1 cellular context compared by ENCODE assay signal in the genomic region with DNA sequence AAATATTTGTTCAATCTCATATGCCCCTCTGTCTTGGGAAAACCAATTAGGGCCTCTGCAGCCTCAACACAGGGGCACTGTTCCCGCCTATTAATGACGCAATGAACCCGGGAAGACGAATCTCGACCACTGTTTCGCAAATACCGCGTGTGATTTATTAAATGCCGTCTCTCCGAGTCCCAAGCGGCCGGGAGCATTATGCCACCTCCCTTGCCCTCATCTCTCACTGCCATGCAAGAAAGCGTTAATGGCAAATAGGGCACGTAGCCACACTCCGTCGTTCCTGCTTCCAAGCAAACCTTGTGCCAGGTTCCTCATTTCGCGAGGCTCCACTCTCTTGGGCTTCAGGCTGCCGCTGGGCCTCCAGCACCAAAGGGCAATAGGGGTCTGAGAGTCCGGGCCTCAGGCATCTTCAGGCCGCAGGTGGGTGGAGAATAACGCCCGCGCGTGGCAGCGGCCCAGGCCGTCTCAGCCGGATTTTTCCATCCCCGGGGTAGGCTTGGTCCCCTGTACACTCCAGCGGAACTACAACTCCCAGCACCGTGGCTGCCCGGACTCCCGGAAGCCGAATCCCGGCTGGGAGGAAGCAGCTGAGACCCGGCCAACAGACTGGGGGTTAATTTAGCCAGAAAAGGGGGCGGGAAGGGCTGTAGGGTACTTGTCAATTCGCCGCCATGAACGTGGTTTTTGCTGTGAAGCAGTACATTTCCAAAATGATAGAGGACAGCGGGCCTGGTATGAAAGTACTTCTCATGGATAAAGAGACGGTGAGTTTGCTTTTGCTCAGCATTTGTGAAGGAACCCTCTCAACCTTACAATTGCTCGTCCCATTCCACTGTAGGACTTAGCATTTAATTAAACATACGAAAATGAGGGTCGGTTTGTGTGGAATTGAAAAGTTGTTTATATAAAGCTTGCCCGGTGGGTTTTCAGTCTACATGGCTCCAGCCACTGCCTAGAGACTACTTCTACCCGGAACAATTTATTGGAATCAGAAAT.
TF ChIP-seq lines count a peak whose summit lies in the region.

A gene with protein sequence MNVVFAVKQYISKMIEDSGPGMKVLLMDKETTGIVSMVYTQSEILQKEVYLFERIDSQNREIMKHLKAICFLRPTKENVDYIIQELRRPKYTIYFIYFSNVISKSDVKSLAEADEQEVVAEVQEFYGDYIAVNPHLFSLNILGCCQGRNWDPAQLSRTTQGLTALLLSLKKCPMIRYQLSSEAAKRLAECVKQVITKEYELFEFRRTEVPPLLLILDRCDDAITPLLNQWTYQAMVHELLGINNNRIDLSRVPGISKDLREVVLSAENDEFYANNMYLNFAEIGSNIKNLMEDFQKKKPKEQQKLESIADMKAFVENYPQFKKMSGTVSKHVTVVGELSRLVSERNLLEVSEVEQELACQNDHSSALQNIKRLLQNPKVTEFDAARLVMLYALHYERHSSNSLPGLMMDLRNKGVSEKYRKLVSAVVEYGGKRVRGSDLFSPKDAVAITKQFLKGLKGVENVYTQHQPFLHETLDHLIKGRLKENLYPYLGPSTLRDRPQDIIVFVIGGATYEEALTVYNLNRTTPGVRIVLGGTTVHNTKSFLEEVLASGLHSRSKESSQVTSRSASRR (plus strand): TSS at position 593 of the 999 bp plus-strand sequence. CDS start 82 bp downstream, at position 675.

TF ChIP-seq in K562, 482 proteins besides CTCF, POLR2A, EP300 and RAD21 (continued from another document and continues in another):
- TF ChIP-seq, protein P1, sequence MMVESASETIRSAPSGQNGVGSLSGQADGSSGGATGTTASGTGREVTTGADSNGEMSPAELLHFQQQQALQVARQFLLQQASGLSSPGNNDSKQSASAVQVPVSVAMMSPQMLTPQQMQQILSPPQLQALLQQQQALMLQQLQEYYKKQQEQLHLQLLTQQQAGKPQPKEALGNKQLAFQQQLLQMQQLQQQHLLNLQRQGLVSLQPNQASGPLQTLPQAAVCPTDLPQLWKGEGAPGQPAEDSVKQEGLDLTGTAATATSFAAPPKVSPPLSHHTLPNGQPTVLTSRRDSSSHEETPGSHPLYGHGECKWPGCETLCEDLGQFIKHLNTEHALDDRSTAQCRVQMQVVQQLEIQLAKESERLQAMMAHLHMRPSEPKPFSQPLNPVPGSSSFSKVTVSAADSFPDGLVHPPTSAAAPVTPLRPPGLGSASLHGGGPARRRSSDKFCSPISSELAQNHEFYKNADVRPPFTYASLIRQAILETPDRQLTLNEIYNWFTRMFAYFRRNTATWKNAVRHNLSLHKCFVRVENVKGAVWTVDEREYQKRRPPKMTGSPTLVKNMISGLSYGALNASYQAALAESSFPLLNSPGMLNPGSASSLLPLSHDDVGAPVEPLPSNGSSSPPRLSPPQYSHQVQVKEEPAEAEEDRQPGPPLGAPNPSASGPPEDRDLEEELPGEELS (CRISPR knock-in tag; IDR thresholded peaks at IDR 0.05; ENCODE audit: borderline replicate concordance) = peak; percentile 77; the same call in 1 of the 2 replicates
- TF ChIP-seq RAD51 (IDR thresholded peaks at IDR 0.05; ENCODE audit: borderline replicate concordance, low read depth) (no peak), CEBPB (tag; IDR thresholded peaks at IDR 0.05) (peak; percentile 98), DACH1 (IDR thresholded peaks at IDR 0.05; ENCODE audit: partially characterized antibody) (peak; percentile 88), ELF2 (CRISPR knock-in tag; IDR thresholded peaks at IDR 0.05) (peak; percentile 85), SIN3B (IDR thresholded peaks at IDR 0.05; ENCODE audit: low read depth) (peak; percentile 70), ATF7 (IDR thresholded peaks at IDR 0.05) (peak; percentile 96), FOXP1 (CRISPR knock-in tag; IDR thresholded peaks at IDR 0.05) (peak; percentile 79), DIDO1 (tag; IDR thresholded peaks at IDR 0.05; ENCODE audit: low read depth) (peak; percentile 90), ZFPM2 (CRISPR knock-in tag; IDR thresholded peaks at IDR 0.05) (no peak), GABPA (tag; conservative IDR thresholded peaks at IDR 0.05; ENCODE audit: low read depth) (peak; percentile 99), ZNF57 (CRISPR knock-in tag; IDR thresholded peaks at IDR 0.05) (no peak), FOXA1 (IDR thresholded peaks at IDR 0.05; ENCODE audit: borderline replicate concordance) (no peak), FOXK2 (conservative IDR thresholded peaks at IDR 0.05 in 1 of 2, IDR thresholded peaks at IDR 0.05 in 1 of 2; ENCODE audit: low read depth in 2 of 2) (peak in 1 of 2 experiments; percentile 97; a peak in 2 of 4 replicates), CSDE1 (IDR thresholded peaks at IDR 0.05) (peak in 1 of 2 experiments; percentile 56; a peak in 1 of 4 replicates), ATF1 (CRISPR knock-in tag; IDR thresholded peaks at IDR 0.05) (no peak), ATF1 (tag; IDR thresholded peaks at IDR 0.05) (peak; percentile 94), MYC (IDR thresholded peaks at IDR 0.05; ENCODE audit: low read depth, low read length) (peak; percentile 80; the same call in 1 of the 2 replicates), MYC (CRISPR knock-in tag; IDR thresholded peaks at IDR 0.05; ENCODE audit: borderline replicate concordance, low read depth) (peak; percentile 89), MEIS2 (IDR thresholded peaks at IDR 0.05; ENCODE audit: partially characterized antibody) (peak; percentile 48), RFX7 (CRISPR knock-in tag; IDR thresholded peaks at IDR 0.05) (no peak), NR2C2 (CRISPR knock-in tag; IDR thresholded peaks at IDR 0.05) (peak; percentile 79; the same call in 1 of the 2 replicates), NR2C2 (tag; IDR thresholded peaks at IDR 0.05) (peak; percentile 84; the same call in 1 of the 2 replicates), POLR2H (tag; IDR thresholded peaks at IDR 0.05; ENCODE audit: low read depth) (no peak), RUNX1 (IDR thresholded peaks at IDR 0.05; ENCODE audit: low read depth) (peak; percentile 37; the same call in 1 of the 2 replicates), SNIP1 (IDR thresholded peaks at IDR 0.05; ENCODE audit: low read depth) (no peak), ZC3H8 (IDR thresholded peaks at IDR 0.05) (no peak), BRCA1 (IDR thresholded peaks at IDR 0.05) (no peak), BRCA1 (CRISPR knock-in tag; IDR thresholded peaks at IDR 0.05) (no peak), SOX6 (IDR thresholded peaks at IDR 0.05) (peak; percentile 56; the same call in 1 of the 2 replicates), ELF1 (tag; IDR thresholded peaks at IDR 0.05) (peak; percentile 91), FOXM1 (IDR thresholded peaks at IDR 0.05; ENCODE audit: low read depth) (peak; percentile 30; the same call in 1 of the 2 replicates), FOXM1 (CRISPR knock-in tag; IDR thresholded peaks at IDR 0.05; ENCODE audit: low read depth) (peak; percentile 59; the same call in 1 of the 2 replicates)
- TF ChIP-seq, protein P2, sequence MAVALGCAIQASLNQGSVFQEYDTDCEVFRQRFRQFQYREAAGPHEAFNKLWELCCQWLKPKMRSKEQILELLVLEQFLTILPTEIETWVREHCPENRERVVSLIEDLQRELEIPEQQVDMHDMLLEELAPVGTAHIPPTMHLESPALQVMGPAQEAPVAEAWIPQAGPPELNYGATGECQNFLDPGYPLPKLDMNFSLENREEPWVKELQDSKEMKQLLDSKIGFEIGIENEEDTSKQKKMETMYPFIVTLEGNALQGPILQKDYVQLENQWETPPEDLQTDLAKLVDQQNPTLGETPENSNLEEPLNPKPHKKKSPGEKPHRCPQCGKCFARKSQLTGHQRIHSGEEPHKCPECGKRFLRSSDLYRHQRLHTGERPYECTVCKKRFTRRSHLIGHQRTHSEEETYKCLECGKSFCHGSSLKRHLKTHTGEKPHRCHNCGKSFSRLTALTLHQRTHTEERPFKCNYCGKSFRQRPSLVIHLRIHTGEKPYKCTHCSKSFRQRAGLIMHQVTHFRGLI (CRISPR knock-in tag; IDR thresholded peaks at IDR 0.05) = no peak
- TF ChIP-seq, protein P3, sequence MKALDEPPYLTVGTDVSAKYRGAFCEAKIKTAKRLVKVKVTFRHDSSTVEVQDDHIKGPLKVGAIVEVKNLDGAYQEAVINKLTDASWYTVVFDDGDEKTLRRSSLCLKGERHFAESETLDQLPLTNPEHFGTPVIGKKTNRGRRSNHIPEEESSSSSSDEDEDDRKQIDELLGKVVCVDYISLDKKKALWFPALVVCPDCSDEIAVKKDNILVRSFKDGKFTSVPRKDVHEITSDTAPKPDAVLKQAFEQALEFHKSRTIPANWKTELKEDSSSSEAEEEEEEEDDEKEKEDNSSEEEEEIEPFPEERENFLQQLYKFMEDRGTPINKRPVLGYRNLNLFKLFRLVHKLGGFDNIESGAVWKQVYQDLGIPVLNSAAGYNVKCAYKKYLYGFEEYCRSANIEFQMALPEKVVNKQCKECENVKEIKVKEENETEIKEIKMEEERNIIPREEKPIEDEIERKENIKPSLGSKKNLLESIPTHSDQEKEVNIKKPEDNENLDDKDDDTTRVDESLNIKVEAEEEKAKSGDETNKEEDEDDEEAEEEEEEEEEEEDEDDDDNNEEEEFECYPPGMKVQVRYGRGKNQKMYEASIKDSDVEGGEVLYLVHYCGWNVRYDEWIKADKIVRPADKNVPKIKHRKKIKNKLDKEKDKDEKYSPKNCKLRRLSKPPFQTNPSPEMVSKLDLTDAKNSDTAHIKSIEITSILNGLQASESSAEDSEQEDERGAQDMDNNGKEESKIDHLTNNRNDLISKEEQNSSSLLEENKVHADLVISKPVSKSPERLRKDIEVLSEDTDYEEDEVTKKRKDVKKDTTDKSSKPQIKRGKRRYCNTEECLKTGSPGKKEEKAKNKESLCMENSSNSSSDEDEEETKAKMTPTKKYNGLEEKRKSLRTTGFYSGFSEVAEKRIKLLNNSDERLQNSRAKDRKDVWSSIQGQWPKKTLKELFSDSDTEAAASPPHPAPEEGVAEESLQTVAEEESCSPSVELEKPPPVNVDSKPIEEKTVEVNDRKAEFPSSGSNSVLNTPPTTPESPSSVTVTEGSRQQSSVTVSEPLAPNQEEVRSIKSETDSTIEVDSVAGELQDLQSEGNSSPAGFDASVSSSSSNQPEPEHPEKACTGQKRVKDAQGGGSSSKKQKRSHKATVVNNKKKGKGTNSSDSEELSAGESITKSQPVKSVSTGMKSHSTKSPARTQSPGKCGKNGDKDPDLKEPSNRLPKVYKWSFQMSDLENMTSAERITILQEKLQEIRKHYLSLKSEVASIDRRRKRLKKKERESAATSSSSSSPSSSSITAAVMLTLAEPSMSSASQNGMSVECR (CRISPR knock-in tag; IDR thresholded peaks at IDR 0.05) = 0 out of 2 replicates have a peak, but pooled peaks have one; percentile 78
- TF ChIP-seq, protein P4, sequence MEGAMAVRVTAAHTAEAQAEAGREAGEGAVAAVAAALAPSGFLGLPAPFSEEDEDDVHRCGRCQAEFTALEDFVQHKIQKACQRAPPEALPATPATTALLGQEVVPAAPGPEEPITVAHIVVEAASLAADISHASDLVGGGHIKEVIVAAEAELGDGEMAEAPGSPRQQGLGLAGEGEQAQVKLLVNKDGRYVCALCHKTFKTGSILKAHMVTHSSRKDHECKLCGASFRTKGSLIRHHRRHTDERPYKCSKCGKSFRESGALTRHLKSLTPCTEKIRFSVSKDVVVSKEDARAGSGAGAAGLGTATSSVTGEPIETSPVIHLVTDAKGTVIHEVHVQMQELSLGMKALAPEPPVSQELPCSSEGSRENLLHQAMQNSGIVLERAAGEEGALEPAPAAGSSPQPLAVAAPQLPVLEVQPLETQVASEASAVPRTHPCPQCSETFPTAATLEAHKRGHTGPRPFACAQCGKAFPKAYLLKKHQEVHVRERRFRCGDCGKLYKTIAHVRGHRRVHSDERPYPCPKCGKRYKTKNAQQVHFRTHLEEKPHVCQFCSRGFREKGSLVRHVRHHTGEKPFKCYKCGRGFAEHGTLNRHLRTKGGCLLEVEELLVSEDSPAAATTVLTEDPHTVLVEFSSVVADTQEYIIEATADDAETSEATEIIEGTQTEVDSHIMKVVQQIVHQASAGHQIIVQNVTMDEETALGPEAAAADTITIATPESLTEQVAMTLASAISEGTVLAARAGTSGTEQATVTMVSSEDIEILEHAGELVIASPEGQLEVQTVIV (CRISPR knock-in tag; IDR thresholded peaks at IDR 0.05; ENCODE audit: borderline replicate concordance) = no peak
- TF ChIP-seq, protein P5, sequence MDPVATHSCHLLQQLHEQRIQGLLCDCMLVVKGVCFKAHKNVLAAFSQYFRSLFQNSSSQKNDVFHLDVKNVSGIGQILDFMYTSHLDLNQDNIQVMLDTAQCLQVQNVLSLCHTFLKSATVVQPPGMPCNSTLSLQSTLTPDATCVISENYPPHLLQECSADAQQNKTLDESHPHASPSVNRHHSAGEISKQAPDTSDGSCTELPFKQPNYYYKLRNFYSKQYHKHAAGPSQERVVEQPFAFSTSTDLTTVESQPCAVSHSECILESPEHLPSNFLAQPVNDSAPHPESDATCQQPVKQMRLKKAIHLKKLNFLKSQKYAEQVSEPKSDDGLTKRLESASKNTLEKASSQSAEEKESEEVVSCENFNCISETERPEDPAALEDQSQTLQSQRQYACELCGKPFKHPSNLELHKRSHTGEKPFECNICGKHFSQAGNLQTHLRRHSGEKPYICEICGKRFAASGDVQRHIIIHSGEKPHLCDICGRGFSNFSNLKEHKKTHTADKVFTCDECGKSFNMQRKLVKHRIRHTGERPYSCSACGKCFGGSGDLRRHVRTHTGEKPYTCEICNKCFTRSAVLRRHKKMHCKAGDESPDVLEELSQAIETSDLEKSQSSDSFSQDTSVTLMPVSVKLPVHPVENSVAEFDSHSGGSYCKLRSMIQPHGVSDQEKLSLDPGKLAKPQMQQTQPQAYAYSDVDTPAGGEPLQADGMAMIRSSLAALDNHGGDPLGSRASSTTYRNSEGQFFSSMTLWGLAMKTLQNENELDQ (CRISPR knock-in tag; IDR thresholded peaks at IDR 0.05; ENCODE audit: borderline replicate concordance) = no peak
- TF ChIP-seq, protein P6, sequence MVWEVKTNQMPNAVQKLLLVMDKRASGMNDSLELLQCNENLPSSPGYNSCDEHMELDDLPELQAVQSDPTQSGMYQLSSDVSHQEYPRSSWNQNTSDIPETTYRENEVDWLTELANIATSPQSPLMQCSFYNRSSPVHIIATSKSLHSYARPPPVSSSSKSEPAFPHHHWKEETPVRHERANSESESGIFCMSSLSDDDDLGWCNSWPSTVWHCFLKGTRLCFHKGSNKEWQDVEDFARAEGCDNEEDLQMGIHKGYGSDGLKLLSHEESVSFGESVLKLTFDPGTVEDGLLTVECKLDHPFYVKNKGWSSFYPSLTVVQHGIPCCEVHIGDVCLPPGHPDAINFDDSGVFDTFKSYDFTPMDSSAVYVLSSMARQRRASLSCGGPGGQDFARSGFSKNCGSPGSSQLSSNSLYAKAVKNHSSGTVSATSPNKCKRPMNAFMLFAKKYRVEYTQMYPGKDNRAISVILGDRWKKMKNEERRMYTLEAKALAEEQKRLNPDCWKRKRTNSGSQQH (CRISPR knock-in tag; IDR thresholded peaks at IDR 0.05) = no peak
- TF ChIP-seq, protein P7, sequence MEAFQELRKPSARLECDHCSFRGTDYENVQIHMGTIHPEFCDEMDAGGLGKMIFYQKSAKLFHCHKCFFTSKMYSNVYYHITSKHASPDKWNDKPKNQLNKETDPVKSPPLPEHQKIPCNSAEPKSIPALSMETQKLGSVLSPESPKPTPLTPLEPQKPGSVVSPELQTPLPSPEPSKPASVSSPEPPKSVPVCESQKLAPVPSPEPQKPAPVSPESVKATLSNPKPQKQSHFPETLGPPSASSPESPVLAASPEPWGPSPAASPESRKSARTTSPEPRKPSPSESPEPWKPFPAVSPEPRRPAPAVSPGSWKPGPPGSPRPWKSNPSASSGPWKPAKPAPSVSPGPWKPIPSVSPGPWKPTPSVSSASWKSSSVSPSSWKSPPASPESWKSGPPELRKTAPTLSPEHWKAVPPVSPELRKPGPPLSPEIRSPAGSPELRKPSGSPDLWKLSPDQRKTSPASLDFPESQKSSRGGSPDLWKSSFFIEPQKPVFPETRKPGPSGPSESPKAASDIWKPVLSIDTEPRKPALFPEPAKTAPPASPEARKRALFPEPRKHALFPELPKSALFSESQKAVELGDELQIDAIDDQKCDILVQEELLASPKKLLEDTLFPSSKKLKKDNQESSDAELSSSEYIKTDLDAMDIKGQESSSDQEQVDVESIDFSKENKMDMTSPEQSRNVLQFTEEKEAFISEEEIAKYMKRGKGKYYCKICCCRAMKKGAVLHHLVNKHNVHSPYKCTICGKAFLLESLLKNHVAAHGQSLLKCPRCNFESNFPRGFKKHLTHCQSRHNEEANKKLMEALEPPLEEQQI (IDR thresholded peaks at IDR 0.05) = peak; percentile 73; the same call in 1 of the 2 replicates
